Comparison of ENCODE assay signal across 1 cellular context in genomic region chr14:69637503-69638030, GRCh38.
A peak's percentile ranks its signal among the peaks of the same experiment; 100 is the strongest.
TF ChIP-seq lines count a peak whose summit lies in the region.

No MANE protein-coding gene starts in this region.

TF ChIP-seq in K562, 482 proteins besides CTCF, POLR2A, EP300 and RAD21 (continued from another document):
- no peak for TF ChIP-seq AFF1 (IDR thresholded peaks at IDR 0.05; ENCODE audit: low read depth in 1 of 2, partially characterized antibody in 2 of 2)
- no peak for TF ChIP-seq TRIM28 (IDR thresholded peaks at IDR 0.05)
- no peak for TF ChIP-seq TCF7L2 (IDR thresholded peaks at IDR 0.05; ENCODE audit: low read depth, low read length)
- no peak for TF ChIP-seq HDGF (IDR thresholded peaks at IDR 0.05)
- no peak for TF ChIP-seq MYC (IDR thresholded peaks at IDR 0.05; ENCODE audit: low read depth, low read length)
- TF ChIP-seq MYC (CRISPR knock-in tag; IDR thresholded peaks at IDR 0.05; ENCODE audit: borderline replicate concordance, low read depth): no peak
- TF ChIP-seq ZNF280A (IDR thresholded peaks at IDR 0.05; ENCODE audit: low read depth, partially characterized antibody): no peak
- no peak for TF ChIP-seq ZNF134 (CRISPR knock-in tag; conservative IDR thresholded peaks at IDR 0.05)
- TF ChIP-seq HDAC1 (IDR thresholded peaks at IDR 0.05): peak in 1 of 2 experiments; percentile 48; a peak in 1 of 4 replicates
- TF ChIP-seq FOXO4 (CRISPR knock-in tag; IDR thresholded peaks at IDR 0.05): no peak
- no peak for TF ChIP-seq POLR3G (IDR thresholded peaks at IDR 0.05; ENCODE audit: extremely low read depth, insufficient read length, insufficient replicate concordance)
- no peak for TF ChIP-seq ERF (CRISPR knock-in tag; IDR thresholded peaks at IDR 0.05)
- no peak for TF ChIP-seq FOXJ2 (tag; IDR thresholded peaks at IDR 0.05)
- no peak for TF ChIP-seq CBX8 (IDR thresholded peaks at IDR 0.05; ENCODE audit: borderline replicate concordance, extremely low read depth, low read depth, low read length, poor library complexity, severe bottlenecking)
- no peak for TF ChIP-seq HMBOX1 (IDR thresholded peaks at IDR 0.05)
- TF ChIP-seq THAP7 (CRISPR knock-in tag; IDR thresholded peaks at IDR 0.05): no peak
- no peak for TF ChIP-seq ZNF23 (CRISPR knock-in tag; IDR thresholded peaks at IDR 0.05)
- no peak for TF ChIP-seq KAT2B (IDR thresholded peaks at IDR 0.05; ENCODE audit: low read depth, low read length)
- TF ChIP-seq SNRNP70 (optimal IDR thresholded peaks at IDR 0.05; ENCODE audit: low read depth, low read length): no peak
- no peak for TF ChIP-seq DMBX1 (CRISPR knock-in tag; IDR thresholded peaks at IDR 0.05; ENCODE audit: borderline replicate concordance)
- peak; percentile 57 for TF ChIP-seq CBFA2T2 (conservative IDR thresholded peaks at IDR 0.05)
- TF ChIP-seq ETS2 (tag; IDR thresholded peaks at IDR 0.05; ENCODE audit: borderline replicate concordance, poor library complexity, severe bottlenecking): no peak
- peak in 1 of 2 experiments; percentile 46; a peak in 1 of 4 replicates for TF ChIP-seq SIN3A (IDR thresholded peaks at IDR 0.05; ENCODE audit: borderline replicate concordance in 2 of 2, control insufficient read depth in 1 of 2, low read depth in 2 of 2, low read length in 2 of 2)
- TF ChIP-seq ID3 (CRISPR knock-in tag; IDR thresholded peaks at IDR 0.05): no peak
- TF ChIP-seq ID3 (tag; IDR thresholded peaks at IDR 0.05): no peak
- peak; percentile 62 to 74 for TF ChIP-seq MNT (conservative IDR thresholded peaks at IDR 0.05)
- TF ChIP-seq TFAM (CRISPR knock-in tag; conservative IDR thresholded peaks at IDR 0.05): no peak
- TF ChIP-seq ZBTB40 (IDR thresholded peaks at IDR 0.05): no peak
- TF ChIP-seq ZBTB40 (CRISPR knock-in tag; IDR thresholded peaks at IDR 0.05): no peak
- no peak for TF ChIP-seq HSF4 (CRISPR knock-in tag; IDR thresholded peaks at IDR 0.05; ENCODE audit: borderline replicate concordance)
